In the genomic region with DNA sequence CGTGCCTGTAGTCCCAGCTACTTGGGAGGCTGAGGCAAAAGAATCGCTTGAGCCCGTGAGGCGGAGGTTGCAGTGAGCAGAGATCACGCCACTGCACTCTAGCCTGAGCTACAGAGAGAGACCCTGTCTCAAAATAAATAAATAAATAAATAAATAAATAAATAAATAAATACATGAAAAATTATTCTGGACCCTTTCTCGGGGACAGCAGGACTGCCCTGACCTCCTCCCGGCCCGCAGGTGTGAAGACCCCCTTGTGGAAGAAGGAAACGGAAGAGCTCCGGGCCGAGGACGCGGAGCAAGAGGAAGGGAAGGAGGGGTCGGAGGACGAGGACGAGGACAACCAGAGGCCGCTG, we compare ENCODE assay signal across 8 cellular contexts. TPM values are rescaled to one million over a fixed set of nuclear protein-coding genes. Genes with fewer than 3 reads are reported as not detected.
DNase-seq lines count a peak whose midpoint lies in the region; ATAC-seq and TF ChIP-seq lines count a peak whose summit lies in the region.

No MANE protein-coding gene starts in this region.

- in situ Hi-C loops in brain microvascular endothelial cell (cut with HindIII; ENCODE audit: low pct_ligation_motif_present, low sequenced_read_pairs) = no loop called here

- no peak overlapping the region for H2AFZ ChIP-seq in ACC112 (ENCODE audit: low read length, unreplicated experiment)

- H3K4me1 Mint-ChIP-seq in naive thymus-derived CD4-positive, alpha-beta T cell = peaks cover 0 to 10% (median 8%) of the 10 kb centered on the region in 7 donors

- POLR2A ChIA-PET in naive thymus-derived CD4-positive, alpha-beta T cell (lab: Charles Lee) = interaction anchor here (0.6 to 5.0 kb wide), 10 partner anchors 9 to 1235 kb away, joined by 3 to 108 read pairs (median 5); partner anchors contain the start of genes MMP28 and TAF15

- H3K27ac Mint-ChIP-seq in naive thymus-derived CD4-positive, alpha-beta T cell = no peak overlapping the region

- peaks cover 0 to 21% (median 0%) of the 10 kb centered on the region in 5 donors for H3K27me3 Mint-ChIP-seq in naive thymus-derived CD4-positive, alpha-beta T cell

- H3K79me2 ChIP-seq in ACC112 (ENCODE audit: control insufficient read depth, insufficient read depth, low read length, unreplicated experiment) = no peaks in the 10 kb centered on the region

- no peaks in the 10 kb centered on the region for H3K9me3 ChIP-seq in HUES48 (ENCODE audit: control insufficient read depth, insufficient read depth, low read length)
- no peaks in the 10 kb centered on the region for H3K9me3 ChIP-seq in naive thymus-derived CD4-positive, alpha-beta T cell (ENCODE audit: control insufficient read depth in 2 of 3, low read length in 3 of 3)

- H3K4me3 ChIP-seq in ACC112 (ENCODE audit: low read depth, low read length) = peak overlapping the region; percentile 73
- H3K4me3 ChIP-seq in HUES48 (ENCODE audit: low read depth, low read length) = peak overlapping the region; percentile 69; the same call in 1 of the 2 replicates
- H3K4me3 ChIP-seq in brain microvascular endothelial cell (ENCODE audit: low read depth, low read length) = peak overlapping the region; percentile 22
- peak overlapping the region; percentile 92 for H3K4me3 ChIP-seq in naive thymus-derived CD4-positive, alpha-beta T cell (ENCODE audit: low read length)

- no peak for TF ChIP-seq CTCF in brain microvascular endothelial cell (IDR thresholded peaks at IDR 0.05; ENCODE audit: low read depth, low read length, missing control alignments)

- H3K4me1 ChIP-seq in ACC112 (ENCODE audit: control insufficient read depth, insufficient read depth, low read length, unreplicated experiment) (no peaks in the 10 kb centered on the region), HUES48 (ENCODE audit: control insufficient read depth, insufficient read depth, low read length) (no peaks in the 10 kb centered on the region)
- peaks cover 0 to 9% of the 10 kb centered on the region in 2 donors for H3K4me1 ChIP-seq in naive thymus-derived CD4-positive, alpha-beta T cell (ENCODE audit: control insufficient read depth in 2 of 2, insufficient read depth in 2 of 2, low read length in 2 of 2)

- DNase-seq in brain microvascular endothelial cell = no peak
- DNase-seq in naive thymus-derived CD4-positive, alpha-beta T cell = no peak
- no peak for DNase-seq in DMS114 treated with DMSO at 0.1 percent for 48 hours (lab: John Stamatoyannopoulos, UW; ENCODE audit: unreplicated experiment)
- DNase-seq in DMS 273 treated with DMSO at 0.1 percent for 48 hours (lab: John Stamatoyannopoulos, UW) = no peak
- no peak for DNase-seq in hippocampal formation (lab: John Stamatoyannopoulos, UW)

- no peak overlapping the region for H3K9ac ChIP-seq in HUES48 (ENCODE audit: low read depth, low read length)

- peaks cover 0 to 2% (median 0%) of the 10 kb centered on the region in 11 donors for H3K9me3 Mint-ChIP-seq in naive thymus-derived CD4-positive, alpha-beta T cell

- H3K27me3 ChIP-seq in ACC112 (ENCODE audit: insufficient read depth, low read length) = peaks cover 4% of the 10 kb centered on the region; the same call in 1 of the 2 replicates
- peaks cover 8% of the 10 kb centered on the region for H3K27me3 ChIP-seq in HUES48 (ENCODE audit: control insufficient read depth, insufficient read depth, low read length)
- no peaks in the 10 kb centered on the region for H3K27me3 ChIP-seq in brain microvascular endothelial cell (replicated peaks)
- no peaks in the 10 kb centered on the region for H3K27me3 ChIP-seq in naive thymus-derived CD4-positive, alpha-beta T cell (ENCODE audit: control insufficient read depth in 2 of 2, insufficient read depth in 2 of 2, low read length in 2 of 2)

- intact Hi-C loops in naive thymus-derived CD4-positive, alpha-beta T cell (cut with micrococcal nuclease) = loop anchor here (1.0 to 5.0 kb wide), 3 partner anchors 41 to 169 kb away; partner anchors contain the start of genes TAF15 (in 2 of the 2) and RDM1 (in 1 of the 2)

- no peak for ATAC-seq in naive thymus-derived CD4-positive, alpha-beta T cell
- ATAC-seq in HG02852 (IDR thresholded peaks at IDR 0.05; ENCODE audit: unreplicated experiment) = no peak

- CTCF ChIA-PET in naive thymus-derived CD4-positive, alpha-beta T cell (lab: Charles Lee) = interaction anchor here (0.7 to 13.0 kb wide), 28 partner anchors 12 to 623 kb away, joined by 3 to 222 read pairs (median 6); partner anchors contain the start of genes MMP28 and TAF15

- H3K4me3 Mint-ChIP-seq in naive thymus-derived CD4-positive, alpha-beta T cell = peak overlapping the region; percentile 27 to 99 (median 92)

- H3K27ac ChIP-seq in ACC112 (ENCODE audit: low read depth, low read length) (no peak overlapping the region), HUES48 (ENCODE audit: low read depth, low read length) (no peak overlapping the region), brain microvascular endothelial cell (no peak overlapping the region)
- H3K27ac ChIP-seq in naive thymus-derived CD4-positive, alpha-beta T cell (ENCODE audit: low read depth, low read length) = peak overlapping the region; percentile 50

- no peaks in the 10 kb centered on the region for H3K36me3 ChIP-seq in ACC112 (ENCODE audit: insufficient read depth, low read length)
- no peaks in the 10 kb centered on the region for H3K36me3 ChIP-seq in HUES48 (ENCODE audit: control insufficient read depth, insufficient read depth, low read length)
- H3K36me3 ChIP-seq in brain microvascular endothelial cell (replicated peaks) = no peaks in the 10 kb centered on the region
- H3K36me3 ChIP-seq in naive thymus-derived CD4-positive, alpha-beta T cell (ENCODE audit: control insufficient read depth in 2 of 3, insufficient read depth in 3 of 3, low read length in 3 of 3) = no peaks in the 10 kb centered on the region

- no peaks in the 10 kb centered on the region for H3K36me3 Mint-ChIP-seq in naive thymus-derived CD4-positive, alpha-beta T cell

RNA-seq across cellular contexts. Expression of gene C17orf50, which starts 3.1 kb away (rescaled TPM):
- not detected for total RNA-seq in naive thymus-derived CD4-positive, alpha-beta T cell
- polyA plus RNA-seq in naive thymus-derived CD4-positive, alpha-beta T cell = under 1 TPM in 1 of 2 donors, not detected in 1; 0.27 TPM

RNA-seq across cellular contexts. Expression of gene GAS2L2, which starts 10.7 kb away (rescaled TPM):
- under 1 TPM in 4 of 5 experiments, not detected in 1; 0.16 to 0.49 (median 0.24) TPM for total RNA-seq in naive thymus-derived CD4-positive, alpha-beta T cell
- polyA plus RNA-seq in naive thymus-derived CD4-positive, alpha-beta T cell = not detected

RNA-seq across cellular contexts. Expression of gene MMP28, which starts 31.7 kb away (rescaled TPM):
- 10 to 100 TPM in 3 of 5 experiments, 1 to 10 TPM in 1, not detected in 1; 2.9 to 15.1 (median 14.0) TPM for total RNA-seq in naive thymus-derived CD4-positive, alpha-beta T cell
- 10 to 100 TPM; 19.7 to 33.1 TPM for polyA plus RNA-seq in naive thymus-derived CD4-positive, alpha-beta T cell

RNA-seq across cellular contexts. Expression of gene RASL10B, which starts 32.3 kb away (rescaled TPM):
- under 1 TPM; 0.34 to 0.76 (median 0.60) TPM for total RNA-seq in naive thymus-derived CD4-positive, alpha-beta T cell
- under 1 TPM; 0.14 to 0.37 TPM for polyA plus RNA-seq in naive thymus-derived CD4-positive, alpha-beta T cell

RNA-seq across cellular contexts. Expression of gene TAF15, which starts 45.5 kb away (rescaled TPM):
- total RNA-seq in naive thymus-derived CD4-positive, alpha-beta T cell = 100 to 1,000 TPM; 162 to 281 (median 243) TPM
- 10 to 100 TPM; 27.8 to 30.2 TPM for polyA plus RNA-seq in naive thymus-derived CD4-positive, alpha-beta T cell

Comparison
In these comparisons a context has a peak if more than half of its experiments do, and no peak if none do; other contexts are left out.
1. H3K4me3 ChIP-seq: peak in every context shown above with its lines; median percentile 92 in naive thymus-derived CD4-positive, alpha-beta T cell; 73 in ACC112; 69 in HUES48; 22 in brain microvascular endothelial cell.